ENCODE assay signal across 21 cellular contexts in the genomic region with DNA sequence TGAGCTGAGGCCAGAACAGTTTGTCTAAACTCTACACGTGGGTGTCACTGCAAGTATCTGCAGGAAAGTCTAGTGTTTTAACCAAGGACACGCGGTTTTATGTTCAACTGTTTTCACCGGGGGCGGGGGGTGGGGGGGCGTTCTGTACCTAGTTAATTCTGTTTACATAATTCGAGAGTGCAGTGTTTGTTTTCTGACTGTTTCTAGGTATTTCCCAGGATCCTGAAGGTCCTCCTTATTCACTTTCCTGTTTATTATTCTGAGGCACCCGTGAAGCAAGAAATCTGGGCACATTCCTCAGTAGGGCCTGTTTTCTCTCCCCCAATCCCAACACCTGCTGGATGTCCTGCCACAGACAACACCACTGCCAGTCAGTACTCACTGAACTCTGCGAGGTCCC. TPM values are rescaled to one million over a fixed set of nuclear protein-coding genes. Genes with fewer than 3 reads are reported as not detected.
A peak's percentile ranks its signal among the peaks of the same experiment; 100 is the strongest.
DNase-seq lines count a peak whose midpoint lies in the region; ATAC-seq, FAIRE-seq and TF ChIP-seq lines count a peak whose summit lies in the region.
"Had no signal": no experiment of that assay in that cellular context is flagged by ENCODE, and none has a peak within 500 bp of the region (broad histone marks: within the 10 kb centered on the region; RNA-seq: fewer than 3 reads in every experiment).

No MANE protein-coding gene starts in this region.

- no peaks in the 10 kb centered on the region for H3K36me3 Mint-ChIP-seq in nephron progenitor cell (ENCODE audit: low read depth)
- H3K36me3 Mint-ChIP-seq in endothelial cell (ENCODE audit: low read depth, unreplicated experiment), result peaks cover 5% of the 10 kb centered on the region

- H3K9me3 ChIP-seq in breast epithelium (no peaks in the 10 kb centered on the region), mammary epithelial cell (replicated peaks; ENCODE audit: insufficient read depth, low read length) (no peaks in the 10 kb centered on the region), upper lobe of right lung (no peaks in the 10 kb centered on the region)

- H3K9me3 Mint-ChIP-seq in nephron progenitor cell (no peaks in the 10 kb centered on the region), endothelial cell (ENCODE audit: unreplicated experiment) (no peaks in the 10 kb centered on the region)

- H3K79me2 ChIP-seq in mammary epithelial cell (ENCODE audit: insufficient read depth, low read length), result no peaks in the 10 kb centered on the region

- 17% methylated on average over 6 of the region's 9 CpGs for WGBS in mammary epithelial cell (ENCODE audit: low coverage, missing lambda C conversion rate)

- H3K4me3 Mint-ChIP-seq in nephron progenitor cell (no peak overlapping the region), endothelial cell (ENCODE audit: unreplicated experiment) (no peak overlapping the region)

- ATAC-seq in upper lobe of right lung, result peak; percentile 3
- no peak for ATAC-seq in GM21390 (IDR thresholded peaks at IDR 0.05; ENCODE audit: unreplicated experiment)
- ATAC-seq: GM12878, Panc1 had no signal

- H3K4me3 ChIP-seq in breast epithelium (no peak overlapping the region), mammary epithelial cell (replicated peaks in 1 of 3; ENCODE audit: insufficient read depth in 1 of 3, low read depth in 2 of 3, low read length in 3 of 3) (no peak overlapping the region), bronchial epithelial cell (ENCODE audit: low read depth, low read length) (no peak overlapping the region), upper lobe of right lung (no peak overlapping the region)
- H3K4me3 ChIP-seq: GM12878 had no signal

- H3K27ac ChIP-seq in breast epithelium (peak overlapping the region; percentile 43 to 49), mammary epithelial cell (ENCODE audit: insufficient read depth, low read depth, low read length) (no peak overlapping the region), upper lobe of right lung (no peak overlapping the region)

- no peak overlapping the region for H3K4me2 ChIP-seq in mammary epithelial cell (ENCODE audit: insufficient read depth, low read depth, low read length)

- DNase-seq in breast epithelium (ENCODE audit: low spot score in 2 of 2) (no peak), mammary epithelial cell (no peak), bronchial epithelial cell (ENCODE audit: low read depth) (peak; percentile 33), nephron progenitor cell (no peak), upper lobe of right lung (no peak), T1000 (lab: John Stamatoyannopoulos, UW) (no peak), endothelial cell (ENCODE audit: low spot score) (no peak)
- DNase-seq: 8988T, C1 segment of cervical spinal cord, DMS79, Karpas-422, MM.1S, NCI-H1105, NCI-H1694 treated with DMSO at 0.1 percent for 48 hours, NCI-H2171 treated with DMSO at 0.1 percent for 48 hours, NCI-H774, Right ventricle myocardium superior had no signal

- H3K9ac ChIP-seq in mammary epithelial cell (ENCODE audit: insufficient read depth, low read length), result no peak overlapping the region

- no peak overlapping the region for H2AFZ ChIP-seq in mammary epithelial cell (ENCODE audit: low read depth, low read length)

- H4K20me1 ChIP-seq in mammary epithelial cell (ENCODE audit: insufficient read depth, low read length), result no peaks in the 10 kb centered on the region

- TF ChIP-seq CTCF in breast epithelium (IDR thresholded peaks at IDR 0.05) (no peak), mammary epithelial cell (conservative IDR thresholded peaks at IDR 0.05 in 1 of 2, IDR thresholded peaks at IDR 0.05 in 1 of 2; ENCODE audit: extremely low read depth in 1 of 2, insufficient read depth in 1 of 2, low read depth in 1 of 2, low read length in 2 of 2) (no peak), bronchial epithelial cell (IDR thresholded peaks at IDR 0.05; ENCODE audit: insufficient read depth, low read length, severe bottlenecking) (no peak), nephron progenitor cell (IDR thresholded peaks at IDR 0.05) (no peak), upper lobe of right lung (IDR thresholded peaks at IDR 0.05) (no peak), endothelial cell (IDR thresholded peaks at IDR 0.05; ENCODE audit: unreplicated experiment) (no peak)

- intact Hi-C loops in breast epithelium (cut with DNase I; ENCODE audit: low total_unique reads) (no loop called here), mammary epithelial cell (cut with micrococcal nuclease) (loop anchor here (5.0 to 10.0 kb wide), 2 partner anchors 88 to 184 kb away; partner anchors contain the start of gene HPS1), upper lobe of right lung (cut with DNase I) (no loop called here)

- H3K27ac Mint-ChIP-seq in nephron progenitor cell, result peak overlapping the region; percentile 90
- no peak overlapping the region for H3K27ac Mint-ChIP-seq in endothelial cell (ENCODE audit: unreplicated experiment)

- BruUV-seq in mammary epithelial cell (replicated peaks; lab: Mats Ljungman, UMichigan), result no TSS peak

- no peaks in the 10 kb centered on the region for H3K27me3 Mint-ChIP-seq in nephron progenitor cell (ENCODE audit: low read depth, poor library complexity)
- H3K27me3 Mint-ChIP-seq in endothelial cell (ENCODE audit: unreplicated experiment), result peaks cover 1% of the 10 kb centered on the region

- no peak for TF ChIP-seq POLR2A in breast epithelium (IDR thresholded peaks at IDR 0.05)

- in situ Hi-C loops in mammary epithelial cell (cut with MboI; ENCODE audit: low sequenced_read_pairs in 2 of 2), result no loop called here

- H3K36me3 ChIP-seq in breast epithelium, result no peaks in the 10 kb centered on the region
- H3K36me3 ChIP-seq in mammary epithelial cell (ENCODE audit: insufficient read depth, low read length), result no peaks in the 10 kb centered on the region
- H3K36me3 ChIP-seq in bronchial epithelial cell (ENCODE audit: control insufficient read depth, insufficient read depth, low read length), result no peaks in the 10 kb centered on the region
- no peaks in the 10 kb centered on the region for H3K36me3 ChIP-seq in upper lobe of right lung

- CTCF ChIA-PET in mammary epithelial cell (lab: Charles Lee; ENCODE audit: low non-redundant PET), result no interaction called here

- dilution Hi-C loops in mammary epithelial cell (cut with HindIII; ENCODE audit: low sequenced_read_pairs), result no loop called here

- H3K27me3 ChIP-seq in breast epithelium (no peaks in the 10 kb centered on the region), mammary epithelial cell (ENCODE audit: insufficient read depth, low read length) (no peaks in the 10 kb centered on the region), bronchial epithelial cell (ENCODE audit: control insufficient read depth, insufficient read depth, low read length) (no peaks in the 10 kb centered on the region), upper lobe of right lung (no peaks in the 10 kb centered on the region)

- H3K4me1 Mint-ChIP-seq in nephron progenitor cell (peaks cover 30% of the 10 kb centered on the region), endothelial cell (ENCODE audit: unreplicated experiment) (peaks cover 2% of the 10 kb centered on the region)

- FAIRE-seq in bronchial epithelial cell (lab: Jason Lieb, UNC), result no peak
- FAIRE-seq: GM12878 had no signal

- H3K4me1 ChIP-seq in breast epithelium, result no peaks in the 10 kb centered on the region
- peaks cover 2% of the 10 kb centered on the region for H3K4me1 ChIP-seq in mammary epithelial cell (ENCODE audit: insufficient read depth, low read length)
- H3K4me1 ChIP-seq in upper lobe of right lung, result no peaks in the 10 kb centered on the region

RNA-seq across cellular contexts. Expression of gene LOXL4, which starts 7.6 kb away (rescaled TPM):
- total RNA-seq in breast epithelium, result 10 to 100 TPM in 1 of 3 donors, 1 to 10 TPM in 2; 6.9 to 26.1 (median 6.9) TPM
- total RNA-seq in mammary epithelial cell, result 10 to 100 TPM in 1 of 2 donors, not detected in 1; 26.5 TPM
- polyA plus RNA-seq in mammary epithelial cell, result not detected
- not detected for polyA minus RNA-seq in mammary epithelial cell
- total RNA-seq in bronchial epithelial cell, result 0.13 and 0.26 TPM in 2 replicates
- total RNA-seq in upper lobe of right lung, result 6.2 TPM
- 1.8 TPM for total RNA-seq in endothelial cell (ENCODE audit: unreplicated experiment)
- total RNA-seq: G401 had no signal

Comparison
In these comparisons a context has a peak if more than half of its experiments do, and no peak if none do; other contexts are left out.
1. H3K27ac ChIP-seq: peak in breast epithelium (2 of 2); none in mammary epithelial cell (single experiment) and upper lobe of right lung (single experiment).